In the genomic region with DNA sequence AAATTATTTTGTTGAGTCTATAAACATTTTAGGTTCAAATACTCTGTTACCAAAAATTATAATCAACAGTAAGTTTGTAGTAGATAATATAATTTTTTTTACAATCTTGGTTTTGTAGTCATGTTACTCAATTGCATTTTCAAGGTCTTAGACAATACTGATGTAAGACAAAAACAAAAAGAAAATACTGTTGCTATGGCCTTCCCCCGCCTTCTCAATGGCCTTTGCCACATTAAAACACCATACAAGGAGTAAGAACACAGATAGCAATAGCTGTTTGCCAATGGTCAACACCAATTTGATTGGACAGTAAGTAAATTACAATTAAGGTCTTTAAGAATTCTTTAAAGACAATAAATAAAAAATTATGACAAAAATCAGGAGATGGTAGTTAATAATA, we compare ENCODE assay signal across 19 cellular contexts.
"Had no signal": no experiment of that assay in that cellular context is flagged by ENCODE, and none has a peak within 500 bp of the region (broad histone marks: within the 10 kb centered on the region; RNA-seq: fewer than 3 reads in every experiment).

No MANE protein-coding gene starts in this region.

- H3K4me3 ChIP-seq: colonic mucosa, esophagus muscularis mucosa, gastrocnemius medialis, heart right ventricle, left lung, lower lobe of right lung had no signal

- DNase-seq: colonic mucosa; cortex of kidney; effector CD8-positive, alpha-beta T cell; effector memory CD8-positive, alpha-beta T cell; endodermal cell; foreskin fibroblast; foreskin melanocyte; gastrocnemius medialis; glutamatergic neuron; head of caudate nucleus; heart right ventricle; hippocampal formation; left cardiac atrium; left lung; left ventricle myocardium superior; lower lobe of right lung; mesenchymal stem cell; naive thymus-derived CD4-positive, alpha-beta T cell had no signal

- H3K36me3 ChIP-seq: colonic mucosa, esophagus muscularis mucosa, gastrocnemius medialis, heart right ventricle, left lung, lower lobe of right lung had no signal

- ATAC-seq: effector memory CD8-positive, alpha-beta T cell; gastrocnemius medialis; heart right ventricle; left cardiac atrium; left lung; left ventricle myocardium superior; lower lobe of right lung; naive thymus-derived CD4-positive, alpha-beta T cell had no signal

- H3K4me1 ChIP-seq: colonic mucosa, esophagus muscularis mucosa, gastrocnemius medialis, left lung, lower lobe of right lung had no signal

- H3K9me3 ChIP-seq: colonic mucosa, esophagus muscularis mucosa, gastrocnemius medialis, heart right ventricle, left lung, lower lobe of right lung had no signal
